In the genomic region with DNA sequence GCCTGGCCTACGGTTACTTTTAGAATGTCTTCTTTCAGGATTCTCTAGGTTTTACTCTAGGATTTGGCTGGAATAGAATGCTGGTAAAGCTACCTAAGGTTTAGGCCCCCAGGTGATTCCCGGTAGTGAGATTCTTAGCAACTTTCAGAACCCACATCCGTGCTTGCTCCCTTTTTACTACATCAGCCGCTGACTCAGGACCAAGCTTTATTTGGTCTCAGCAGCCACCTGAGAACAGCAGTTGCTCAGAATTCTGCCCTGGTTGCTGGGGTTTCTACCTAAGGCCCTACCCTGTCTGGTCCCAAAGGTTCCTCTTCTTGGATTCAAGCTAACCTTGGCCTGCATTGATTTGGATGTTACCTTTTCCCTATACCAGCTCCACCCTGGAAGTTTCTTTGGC, we compare ENCODE assay signal across 11 cellular contexts. TPM values are rescaled to one million over a fixed set of nuclear protein-coding genes. Genes with fewer than 3 reads are reported as not detected.
DNase-seq lines count a peak whose midpoint lies in the region; ATAC-seq and FAIRE-seq lines count a peak whose summit lies in the region.
"Had no signal": no experiment of that assay in that cellular context is flagged by ENCODE, and none has a peak within 500 bp of the region (broad histone marks: within the 10 kb centered on the region; RNA-seq: fewer than 3 reads in every experiment).

No MANE protein-coding gene starts in this region.

- no peak overlapping the region for H3K4me2 ChIP-seq in GM23248 (ENCODE audit: unreplicated experiment)

- H3K27ac ChIP-seq in GM23248 = no peak overlapping the region

- no peaks in the 10 kb centered on the region for H3K9me2 ChIP-seq in GM23248 (ENCODE audit: insufficient read depth)

- H3K36me3 ChIP-seq in GM23248 (ENCODE audit: low read depth) = no peaks in the 10 kb centered on the region
- H3K36me3 ChIP-seq: spleen had no signal

- H3F3A ChIP-seq in GM23248 (ENCODE audit: insufficient read depth) = no peaks in the 10 kb centered on the region

- peak; percentile 32 for DNase-seq in left lobe of liver (ENCODE audit: low spot score)
- no peak for DNase-seq in GM19239 (ENCODE audit: insufficient read length, low spot score)
- DNase-seq in NCI-H2107 treated with DMSO at 0.1 percent for 48 hours (lab: John Stamatoyannopoulos, UW; ENCODE audit: unreplicated experiment) = no peak
- DNase-seq in GM23248 = no peak
- DNase-seq: NCI-H1105 treated with DMSO at 0.1 percent for 48 hours, NCI-H748 treated with DMSO at 0.1 percent for 48 hours, spleen, T-cell had no signal

- in situ Hi-C loops in GM23248 (cut with MboI) = no loop called here

- H3K27me3 ChIP-seq in GM23248 (replicated peaks; ENCODE audit: insufficient read depth) = no peaks in the 10 kb centered on the region
- H3K27me3 ChIP-seq: spleen had no signal

- no peak overlapping the region for H3K4me3 ChIP-seq in GM23248
- H3K4me3 ChIP-seq: spleen had no signal

- FAIRE-seq in GM19239 (lab: Jason Lieb, UNC) = no peak

- H3K9me3 ChIP-seq in GM23248 (ENCODE audit: low read depth) = no peaks in the 10 kb centered on the region
- H3K9me3 ChIP-seq: spleen had no signal

- H3K4me1 ChIP-seq in GM23248 (ENCODE audit: insufficient read depth) = no peaks in the 10 kb centered on the region

- no peaks in the 10 kb centered on the region for H3K79me2 ChIP-seq in GM23248 (ENCODE audit: insufficient read depth)

- H3K9ac ChIP-seq in GM23248 = no peak overlapping the region

- H2AFZ ChIP-seq in GM23248 = no peak overlapping the region

- no peaks in the 10 kb centered on the region for H4K20me1 ChIP-seq in GM23248 (ENCODE audit: insufficient read depth)

- ATAC-seq in GM18907 (IDR thresholded peaks at IDR 0.05; ENCODE audit: unreplicated experiment) = peak; percentile 37
- peak; percentile 27 for ATAC-seq in GM21619 (IDR thresholded peaks at IDR 0.05; ENCODE audit: unreplicated experiment)
- ATAC-seq in HG03175 (IDR thresholded peaks at IDR 0.05; ENCODE audit: unreplicated experiment) = peak; percentile 25
- ATAC-seq in left lobe of liver = no peak

- 83 to 95% methylated on average over 4 of the region's 4 CpGs for WGBS in GM23248 (ENCODE audit: low coverage in 1 of 2, low lambda C conversion rate in 2 of 2, missing lambda C conversion rate in 2 of 2), 2 experiments

RNA-seq across cellular contexts. Expression of a gene that starts 36.1 kb away (rescaled TPM):
- total RNA-seq in left lobe of liver = 151 TPM
- total RNA-seq in GM23248 (2014; rRNA removed; shearing (Covaris generic)) = 80.7 and 99.5 TPM in 2 replicates
- polyA plus RNA-seq in GM23248 (2016; fragmentation: Nextera tagmentation; extraction: Ambion mirVana) = 205 and 208 TPM in 2 replicates
